In the genomic region with DNA sequence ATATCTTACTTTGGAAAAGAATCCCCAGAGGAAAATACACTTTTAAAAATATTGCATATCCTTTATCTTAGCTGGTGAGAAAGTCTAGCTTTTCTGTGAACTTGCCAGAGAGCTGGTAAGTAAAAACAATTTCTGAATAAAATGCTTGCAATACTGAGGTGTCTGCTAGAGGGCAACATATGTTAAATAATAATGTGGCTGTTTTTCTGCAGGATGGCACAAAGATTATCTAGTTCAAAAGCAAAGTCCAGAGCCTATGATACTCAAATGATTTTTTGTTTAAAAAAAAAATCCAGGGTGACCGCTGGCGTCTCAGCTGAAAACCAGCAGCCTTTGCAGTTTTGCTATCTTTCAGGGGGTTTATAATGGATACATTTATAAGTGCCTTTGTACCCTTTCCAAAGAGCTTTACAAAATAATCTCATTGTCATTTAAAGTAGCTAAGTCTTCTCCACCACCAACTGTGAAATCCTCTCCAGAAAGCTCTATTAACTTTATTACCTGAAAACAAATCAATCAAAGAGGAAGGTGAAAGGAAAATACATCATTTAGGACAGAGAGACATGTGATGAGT, we compare ENCODE assay signal across 8 cellular contexts.
DNase-seq lines count a peak whose midpoint lies in the region; ATAC-seq, FAIRE-seq and TF ChIP-seq lines count a peak whose summit lies in the region.

No MANE protein-coding gene starts in this region.

- H3K4me1 Mint-ChIP-seq in osteocyte (ENCODE audit: unreplicated experiment) = no peaks in the 10 kb centered on the region

- no peak overlapping the region for H3K4me3 Mint-ChIP-seq in osteocyte (ENCODE audit: unreplicated experiment)

- TF ChIP-seq CTCF in 22Rv1 (IDR thresholded peaks at IDR 0.05) (peak; percentile 54), GM12873 (IDR thresholded peaks at IDR 0.05; ENCODE audit: insufficient read depth, low read depth, low read length, missing control alignments) (peak; percentile 33), dorsolateral prefrontal cortex (IDR thresholded peaks at IDR 0.05 in 54 of 56, conservative IDR thresholded peaks at IDR 0.05 in 2 of 56; ENCODE audit: low read depth in 1 of 56, partially characterized antibody in 56 of 56) (peak; percentile 41 to 83 (median 68)), osteocyte (IDR thresholded peaks at IDR 0.05) (peak; percentile 63)

- intact Hi-C loops in dorsolateral prefrontal cortex (cut with DNase I) = loop anchor here (2.0 to 5.0 kb wide), 3 partner anchors 41 to 421 kb away; no protein-coding TSS in a partner anchor

- peak overlapping the region in 1 of 59 donors; percentile 8 for H3K4me3 ChIP-seq in dorsolateral prefrontal cortex

- peaks cover 28% of the 10 kb centered on the region for H3K27me3 Mint-ChIP-seq in osteocyte (ENCODE audit: unreplicated experiment)

- no peak overlapping the region for H3K27ac Mint-ChIP-seq in osteocyte (ENCODE audit: unreplicated experiment)

- H3K27ac ChIP-seq in 22Rv1 (no peak overlapping the region), dorsolateral prefrontal cortex (peak overlapping the region in 8 of 59 donors; percentile 14 to 49 (median 26))

- H3K36me3 Mint-ChIP-seq in osteocyte (ENCODE audit: unreplicated experiment) = no peaks in the 10 kb centered on the region

- no peaks in the 10 kb centered on the region for H3K27me3 ChIP-seq in dorsolateral prefrontal cortex

- H3K9me3 Mint-ChIP-seq in osteocyte (ENCODE audit: unreplicated experiment) = no peaks in the 10 kb centered on the region

- DNase-seq in NCI-H748 treated with DMSO at 0.1 percent for 48 hours (lab: John Stamatoyannopoulos, UW) = peak; percentile 61
- no peak for DNase-seq in dorsolateral prefrontal cortex
- DNase-seq in osteocyte (ENCODE audit: extremely low spot score, unreplicated experiment) = no peak
- no peak for DNase-seq in RCC 7860 (ENCODE audit: low spot score)
- no peak for DNase-seq in HuH-7 (ENCODE audit: low spot score)

- no peak for ATAC-seq in HG02840 (IDR thresholded peaks at IDR 0.05; ENCODE audit: low FRiP score, unreplicated experiment)

- FAIRE-seq in RCC 7860 (lab: Jason Lieb, UNC) = no peak
